Comparison of ENCODE assay signal across 25 cellular contexts in the genomic region with DNA sequence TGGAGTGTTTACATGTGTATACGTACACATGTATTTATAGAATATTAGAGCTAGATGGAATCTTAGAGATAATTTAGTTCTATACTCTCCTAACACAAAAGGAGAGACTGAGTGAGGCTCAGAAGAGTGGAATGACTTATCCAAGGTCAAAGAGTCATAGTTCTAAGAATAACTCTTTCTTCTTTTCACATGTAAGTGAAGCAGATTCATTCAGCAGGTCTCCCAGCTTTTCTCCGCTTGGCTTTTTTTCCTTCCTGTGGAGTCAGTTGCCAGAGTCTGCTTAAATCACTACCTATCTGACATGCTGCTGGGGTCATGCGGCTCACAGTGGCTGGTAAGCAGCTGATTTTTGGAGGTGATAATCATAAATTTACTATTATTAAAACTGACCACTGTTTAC.
"Had no signal": no experiment of that assay in that cellular context is flagged by ENCODE, and none has a peak within 500 bp of the region (broad histone marks: within the 10 kb centered on the region; RNA-seq: fewer than 3 reads in every experiment).

No MANE protein-coding gene starts in this region.

- H3K27ac Mint-ChIP-seq: activated CD4-positive, alpha-beta memory T cell treated with anti-CD3 and anti-CD28 coated beads for 36 hours; activated CD4-positive, alpha-beta T cell treated with anti-CD3 and anti-CD28 coated beads, Interleukin-2, amount 10 ng/mL, durations not matched to agents 24 days and 14 days; activated naive CD4-positive, alpha-beta T cell treated with anti-CD3 and anti-CD28 coated beads, Interleukin-2, amount 10 ng/mL, durations not matched to agents 7 days and 5 days; activated naive CD8-positive, alpha-beta T cell treated with anti-CD3 and anti-CD28 coated beads, Interleukin-2, amount 10 ng/mL, durations not matched to agents 7 days and 5 days; natural killer cell treated with Interleukin-12 subunit alpha and Interleukin-12 subunit beta and Interleukin-15 and Interleukin-18, amount 100 ng/mL, for 72 hours had no signal

- DNase-seq: activated CD4-positive, alpha-beta memory T cell treated with anti-CD3 and anti-CD28 coated beads for 36 hours; activated CD4-positive, alpha-beta T cell treated with anti-CD3 and anti-CD28 coated beads, Interleukin-2, amount 10 ng/mL, durations not matched to agents 24 days and 14 days; activated CD4-positive, CD25-positive, alpha-beta regulatory T cell treated with anti-CD3 and anti-CD28 coated beads, Interleukin-2, amount 50 U/mL, for 72 hours; activated CD8-positive, alpha-beta memory T cell treated with anti-CD3 and anti-CD28 coated beads, Interleukin-2, amount 50 U/mL, for 4 hours; activated gamma-delta T cell; activated naive CD4-positive, alpha-beta T cell treated with anti-CD3 and anti-CD28 coated beads, Interleukin-2, amount 10 ng/mL, durations not matched to agents 7 days and 5 days; activated naive CD8-positive, alpha-beta T cell treated with anti-CD3 and anti-CD28 coated beads, Interleukin-2, amount 10 ng/mL, durations not matched to agents 7 days and 5 days; activated T-cell treated with anti-CD3 and anti-CD28 coated beads, Interleukin-2, amount 50 U/mL, for 1 hour; amniotic stem cell; dermis blood vessel endothelial cell; effector CD8-positive, alpha-beta T cell; gastrocnemius medialis; glutamatergic neuron; left cardiac atrium; psoas muscle; stimulated activated CD4-positive, alpha-beta T cell treated with anti-CD3 and anti-CD28 coated beads, Interleukin-4, amount 100 ng/mL, for 1 hour; stimulated activated naive CD8-positive, alpha-beta T cell treated with anti-CD3 and anti-CD28 coated beads, Interleukin-15, Interleukin-2, amounts not matched to agents 100 U/mL and 50 U/mL, for 24 hours; T-helper 9 cell; trophoblast cell; uterus; WERI-Rb-1 had no signal

- H3K27ac ChIP-seq: breast epithelium, gastrocnemius medialis, psoas muscle, thoracic aorta, uterus, WERI-Rb-1 had no signal

- H3K4me3 ChIP-seq: breast epithelium, gastrocnemius medialis, psoas muscle, thoracic aorta, uterus had no signal

- H3K4me1 Mint-ChIP-seq: activated CD4-positive, alpha-beta T cell treated with anti-CD3 and anti-CD28 coated beads, Interleukin-2, amount 10 ng/mL, durations not matched to agents 24 days and 14 days; activated naive CD4-positive, alpha-beta T cell treated with anti-CD3 and anti-CD28 coated beads, Interleukin-2, amount 10 ng/mL, durations not matched to agents 7 days and 5 days; activated naive CD8-positive, alpha-beta T cell treated with anti-CD3 and anti-CD28 coated beads, Interleukin-2, amount 10 ng/mL, durations not matched to agents 7 days and 5 days; central memory CD8-positive, alpha-beta T cell had no signal

- H3K9me3 ChIP-seq: breast epithelium, gastrocnemius medialis, psoas muscle, thoracic aorta, uterus had no signal

- H3K36me3 Mint-ChIP-seq: activated CD4-positive, alpha-beta memory T cell treated with anti-CD3 and anti-CD28 coated beads for 36 hours; activated naive CD4-positive, alpha-beta T cell treated with anti-CD3 and anti-CD28 coated beads, Interleukin-2, amount 10 ng/mL, durations not matched to agents 7 days and 5 days; activated naive CD8-positive, alpha-beta T cell treated with anti-CD3 and anti-CD28 coated beads, Interleukin-2, amount 10 ng/mL, durations not matched to agents 7 days and 5 days; natural killer cell treated with Interleukin-12 subunit alpha and Interleukin-12 subunit beta and Interleukin-15 and Interleukin-18, amount 100 ng/mL, for 72 hours had no signal

- H3K27me3 Mint-ChIP-seq: activated CD4-positive, alpha-beta memory T cell treated with anti-CD3 and anti-CD28 coated beads for 36 hours; activated CD4-positive, alpha-beta T cell treated with anti-CD3 and anti-CD28 coated beads, Interleukin-2, amount 10 ng/mL, durations not matched to agents 24 days and 14 days; activated naive CD4-positive, alpha-beta T cell treated with anti-CD3 and anti-CD28 coated beads, Interleukin-2, amount 10 ng/mL, durations not matched to agents 7 days and 5 days; activated naive CD8-positive, alpha-beta T cell treated with anti-CD3 and anti-CD28 coated beads, Interleukin-2, amount 10 ng/mL, durations not matched to agents 7 days and 5 days; central memory CD8-positive, alpha-beta T cell; natural killer cell treated with Interleukin-12 subunit alpha and Interleukin-12 subunit beta and Interleukin-15 and Interleukin-18, amount 100 ng/mL, for 72 hours had no signal

- H3K4me3 Mint-ChIP-seq: activated CD4-positive, alpha-beta memory T cell treated with anti-CD3 and anti-CD28 coated beads for 36 hours; activated CD4-positive, alpha-beta T cell treated with anti-CD3 and anti-CD28 coated beads, Interleukin-2, amount 10 ng/mL, durations not matched to agents 24 days and 14 days; activated naive CD4-positive, alpha-beta T cell treated with anti-CD3 and anti-CD28 coated beads, Interleukin-2, amount 10 ng/mL, durations not matched to agents 7 days and 5 days; activated naive CD8-positive, alpha-beta T cell treated with anti-CD3 and anti-CD28 coated beads, Interleukin-2, amount 10 ng/mL, durations not matched to agents 7 days and 5 days; central memory CD8-positive, alpha-beta T cell; natural killer cell treated with Interleukin-12 subunit alpha and Interleukin-12 subunit beta and Interleukin-15 and Interleukin-18, amount 100 ng/mL, for 72 hours had no signal

- ATAC-seq: gastrocnemius medialis; natural killer cell treated with Interleukin-12 subunit alpha and Interleukin-12 subunit beta and Interleukin-15 and Interleukin-18, amount 100 ng/mL, for 72 hours; psoas muscle; stimulated activated naive CD8-positive, alpha-beta T cell treated with anti-CD3 and anti-CD28 coated beads, Interleukin-15, Interleukin-2, amounts not matched to agents 100 U/mL and 50 U/mL, for 24 hours had no signal

- H3K36me3 ChIP-seq: breast epithelium, uterus, WERI-Rb-1 had no signal

- H3K27me3 ChIP-seq: breast epithelium, gastrocnemius medialis, uterus had no signal

- H3K4me1 ChIP-seq: breast epithelium, gastrocnemius medialis, psoas muscle, uterus had no signal

- H3K9me3 Mint-ChIP-seq: activated CD4-positive, alpha-beta T cell treated with anti-CD3 and anti-CD28 coated beads, Interleukin-2, amount 10 ng/mL, durations not matched to agents 24 days and 14 days; activated naive CD8-positive, alpha-beta T cell treated with anti-CD3 and anti-CD28 coated beads, Interleukin-2, amount 10 ng/mL, durations not matched to agents 7 days and 5 days; natural killer cell treated with Interleukin-12 subunit alpha and Interleukin-12 subunit beta and Interleukin-15 and Interleukin-18, amount 100 ng/mL, for 72 hours had no signal
